In genomic region chr15:82530606-82531379, GRCh38 we compare ENCODE assay signal across 7 cellular contexts. TPM values are rescaled to one million over a fixed set of nuclear protein-coding genes. Genes with fewer than 3 reads are reported as not detected.
A peak's percentile ranks its signal among the peaks of the same experiment; 100 is the strongest.
DNase-seq lines count a peak whose midpoint lies in the region; ATAC-seq and TF ChIP-seq lines count a peak whose summit lies in the region.

No MANE protein-coding gene starts in this region.

- peak; percentile 53 for DNase-seq in activated CD4-positive, alpha-beta T cell treated with anti-CD3 and anti-CD28 coated beads for 1 hour
- DNase-seq in mucosa of descending colon (peak; percentile 69 to 91 (median 82)), NCI-H526 (lab: John Stamatoyannopoulos, UW) (no peak)

- intact Hi-C loops in mucosa of descending colon (cut with DNase I, micrococcal nuclease): no loop called here

- peak overlapping the region in 1 of 2 donors; percentile 58 for H3K9ac ChIP-seq in duodenal mucosa (ENCODE audit: low read depth in 1 of 2, low read length in 2 of 2)

- TF ChIP-seq CTCF in mucosa of descending colon (IDR thresholded peaks at IDR 0.05): peak; percentile 52

- H3K4me3 ChIP-seq in duodenal mucosa (ENCODE audit: low read depth in 1 of 2, low read length in 2 of 2) (peak overlapping the region; percentile 31 to 72), mucosa of descending colon (no peak overlapping the region)

- H3K4me1 ChIP-seq in duodenal mucosa (ENCODE audit: control insufficient read depth in 1 of 2, insufficient read depth in 2 of 2, low read length in 2 of 2): peaks cover 0 to 7% of the 10 kb centered on the region in 2 donors
- H3K4me1 ChIP-seq in mucosa of descending colon (ENCODE audit: low read depth): no peaks in the 10 kb centered on the region

- H3K9me3 ChIP-seq in duodenal mucosa (ENCODE audit: control insufficient read depth in 1 of 2, low read length in 2 of 2) (no peaks in the 10 kb centered on the region), mucosa of descending colon (no peaks in the 10 kb centered on the region)

- H3K4me3 Mint-ChIP-seq in stimulated activated memory B cell treated with anti-CD40 and anti-IgM and Interleukin-4, amounts not matched to agents 10 μg/mL and 1 μg/mL and 100 μg/mL, for 72 hours: peak overlapping the region; percentile 66

- H3K36me3 ChIP-seq in duodenal mucosa (ENCODE audit: control insufficient read depth in 1 of 2, insufficient read depth in 2 of 2, low read length in 2 of 2) (peaks cover 3 to 25% of the 10 kb centered on the region in 2 donors), mucosa of descending colon (ENCODE audit: low read depth) (no peaks in the 10 kb centered on the region)

- no peaks in the 10 kb centered on the region for H3K27me3 Mint-ChIP-seq in stimulated activated memory B cell treated with anti-CD40 and anti-IgM and Interleukin-4, amounts not matched to agents 10 μg/mL and 1 μg/mL and 100 μg/mL, for 72 hours

- no peaks in the 10 kb centered on the region for H3K27me3 ChIP-seq in duodenal mucosa (ENCODE audit: control insufficient read depth in 1 of 2, insufficient read depth in 2 of 2, low read length in 2 of 2)

- H3K27ac Mint-ChIP-seq in stimulated activated memory B cell treated with anti-CD40 and anti-IgM and Interleukin-4, amounts not matched to agents 10 μg/mL and 1 μg/mL and 100 μg/mL, for 72 hours: peak overlapping the region; percentile 20

- H3K36me3 Mint-ChIP-seq in stimulated activated memory B cell treated with anti-CD40 and anti-IgM and Interleukin-4, amounts not matched to agents 10 μg/mL and 1 μg/mL and 100 μg/mL, for 72 hours: peaks cover 27% of the 10 kb centered on the region

- H3K27ac ChIP-seq in duodenal mucosa (ENCODE audit: low read depth, low read length): no peak overlapping the region

- no peaks in the 10 kb centered on the region for H3K9me3 Mint-ChIP-seq in stimulated activated memory B cell treated with anti-CD40 and anti-IgM and Interleukin-4, amounts not matched to agents 10 μg/mL and 1 μg/mL and 100 μg/mL, for 72 hours

- peaks cover 20% of the 10 kb centered on the region for H3K4me1 Mint-ChIP-seq in stimulated activated memory B cell treated with anti-CD40 and anti-IgM and Interleukin-4, amounts not matched to agents 10 μg/mL and 1 μg/mL and 100 μg/mL, for 72 hours

- ATAC-seq in GM19035 (IDR thresholded peaks at IDR 0.05; ENCODE audit: unreplicated experiment) (peak; percentile 95), HG03280 (IDR thresholded peaks at IDR 0.05; ENCODE audit: unreplicated experiment) (peak; percentile 85), mucosa of descending colon (peak; percentile 97)
- peak; percentile 84 for ATAC-seq in stimulated activated memory B cell treated with anti-CD40 and anti-IgM and Interleukin-4, amounts not matched to agents 10 μg/mL and 1 μg/mL and 100 μg/mL, for 72 hours

RNA-seq across cellular contexts. Expression of gene RPS17, which starts 9.5 kb away (rescaled TPM):
- 1,000 to 10,000 TPM in 2 of 3 donors, 100 to 1,000 TPM in 1; 921 to 1,089 (median 1,038) TPM for total RNA-seq in mucosa of descending colon

Comparison
In these comparisons a context has a peak if more than half of its experiments do, and no peak if none do; other contexts are left out.
1. DNase-seq: peak in activated CD4-positive, alpha-beta T cell treated with anti-CD3 and anti-CD28 coated beads for 1 hour (single experiment) and mucosa of descending colon (3 of 3); none in NCI-H526 (0 of 2).
2. Peak in every context shown above with its lines, with median percentiles within 50 percentile points of each other: ATAC-seq.